15 cellular contexts compared by ENCODE assay signal in the genomic region with DNA sequence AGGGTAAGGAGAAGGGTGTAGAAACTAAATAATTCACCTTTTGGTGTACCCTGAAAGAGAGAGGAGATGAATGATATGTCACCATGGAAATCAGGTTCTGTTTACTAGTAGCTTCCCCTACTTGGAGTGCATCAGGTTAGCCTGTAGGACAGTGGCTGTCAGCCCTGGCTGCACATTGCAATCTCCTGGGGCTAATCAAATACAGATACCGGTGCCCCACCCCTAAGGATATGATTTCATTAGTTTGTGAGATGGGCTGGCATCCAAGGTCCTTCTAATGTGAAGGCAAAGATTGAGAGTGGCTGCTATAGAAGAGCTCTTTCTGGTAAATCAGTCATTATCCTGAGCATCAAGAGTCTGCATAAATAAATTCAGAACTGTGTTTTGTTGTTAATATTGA. TPM values are rescaled to one million over a fixed set of nuclear protein-coding genes. Genes with fewer than 3 reads are reported as not detected.
"Had no signal": no experiment of that assay in that cellular context is flagged by ENCODE, and none has a peak within 500 bp of the region (broad histone marks: within the 10 kb centered on the region; RNA-seq: fewer than 3 reads in every experiment).

No MANE protein-coding gene starts in this region.

- H3K4me1 ChIP-seq: tibial nerve, vagina had no signal

- H3K27me3 Mint-ChIP-seq: naive thymus-derived CD8-positive, alpha-beta T cell had no signal

- H3K4me3 ChIP-seq: lung, tibial nerve, vagina had no signal

- H3K9me3 ChIP-seq: tibial nerve, vagina had no signal

- H3K9me3 Mint-ChIP-seq: naive thymus-derived CD8-positive, alpha-beta T cell had no signal

- H3K36me3 ChIP-seq: tibial nerve, vagina had no signal

- H3K27me3 ChIP-seq: tibial nerve, vagina had no signal

- ATAC-seq: activated CD8-positive, alpha-beta T cell treated with anti-CD3 and anti-CD28 coated beads, Interleukin-2, amount 10 ng/mL, durations not matched to agents 7 days and 5 days; esophagus mucosa; left cardiac atrium; naive thymus-derived CD8-positive, alpha-beta T cell; right cardiac atrium had no signal

- DNase-seq: activated CD4-positive, alpha-beta T cell treated with anti-CD3 and anti-CD28 coated beads for 48 hours; activated CD8-positive, alpha-beta memory T cell treated with anti-CD3 and anti-CD28 coated beads, Interleukin-2, amount 50 U/mL, for 48 hours; activated CD8-positive, alpha-beta T cell treated with anti-CD3 and anti-CD28 coated beads, Interleukin-2, amount 10 ng/mL, durations not matched to agents 7 days and 5 days; activated naive CD4-positive, alpha-beta T cell; aorta; left cardiac atrium; naive thymus-derived CD8-positive, alpha-beta T cell; nucleus accumbens; right cardiac atrium; small intestine had no signal

- H3K4me3 Mint-ChIP-seq: activated CD8-positive, alpha-beta T cell treated with anti-CD3 and anti-CD28 coated beads, Interleukin-2, amount 10 ng/mL, durations not matched to agents 7 days and 5 days; naive thymus-derived CD8-positive, alpha-beta T cell had no signal

- H3K27ac Mint-ChIP-seq: activated CD8-positive, alpha-beta T cell treated with anti-CD3 and anti-CD28 coated beads, Interleukin-2, amount 10 ng/mL, durations not matched to agents 7 days and 5 days; progenitor cell of endocrine pancreas had no signal

- H3K27ac ChIP-seq: tibial nerve, vagina had no signal

RNA-seq across cellular contexts. Expression of a gene that starts 47.2 kb away (rescaled TPM):
- polyA plus RNA-seq: aorta had no signal
